Comparison of ENCODE assay signal across 10 cellular contexts in genomic region chr13:94858856-94859811, GRCh38.
DNase-seq lines count a peak whose midpoint lies in the region; ATAC-seq lines count a peak whose summit lies in the region.
"Had no signal": no experiment of that assay in that cellular context is flagged by ENCODE, and none has a peak within 500 bp of the region (broad histone marks: within the 10 kb centered on the region; RNA-seq: fewer than 3 reads in every experiment).

No MANE protein-coding gene starts in this region.

- peak; percentile 75 for ATAC-seq in aorta (ENCODE audit: low FRiP score)
- ATAC-seq in GM21381 (IDR thresholded peaks at IDR 0.05; ENCODE audit: unreplicated experiment), result no peak
- ATAC-seq: SK-N-SH treated with all-trans-retinoic acid at 6 μM for 48 hours had no signal

- H3K4me3 ChIP-seq in neuron (ENCODE audit: low read length) (no peak overlapping the region), aorta (ENCODE audit: low read length in 2 of 2) (no peak overlapping the region)

- H2AFZ ChIP-seq in neuron (ENCODE audit: low read depth, low read length), result peak overlapping the region; percentile 39

- H3K27ac ChIP-seq in aorta (ENCODE audit: low read depth in 1 of 2, low read length in 2 of 2), result no peak overlapping the region

- H3K27ac Mint-ChIP-seq in activated naive CD4-positive, alpha-beta T cell treated with anti-CD3 and anti-CD28 coated beads, Interleukin-2, amount 50 U/mL, for 24 hours, result no peak overlapping the region

- H3K4me1 ChIP-seq in neuron (ENCODE audit: insufficient read depth, low read length), result peaks cover 16% of the 10 kb centered on the region
- H3K4me1 ChIP-seq in aorta (ENCODE audit: control insufficient read depth in 1 of 2, insufficient read depth in 2 of 2, low read length in 2 of 2), result no peaks in the 10 kb centered on the region

- peak overlapping the region; percentile 38 for H3K4me3 Mint-ChIP-seq in activated naive CD4-positive, alpha-beta T cell treated with anti-CD3 and anti-CD28 coated beads, Interleukin-2, amount 50 U/mL, for 24 hours

- no peaks in the 10 kb centered on the region for H3K27me3 ChIP-seq in neuron (ENCODE audit: insufficient read depth, low read length)
- H3K27me3 ChIP-seq in aorta (ENCODE audit: control insufficient read depth in 1 of 2, insufficient read depth in 2 of 2, low read length in 1 of 2), result no peaks in the 10 kb centered on the region

- H3K9me3 Mint-ChIP-seq in activated naive CD4-positive, alpha-beta T cell treated with anti-CD3 and anti-CD28 coated beads, Interleukin-2, amount 50 U/mL, for 24 hours, result no peaks in the 10 kb centered on the region

- WGBS in aorta, 2 donors, result 29 to 30% methylated on average over 19 of the region's 19 CpGs

- H3K9me3 ChIP-seq in neuron (ENCODE audit: low read length), result peaks cover 2% of the 10 kb centered on the region
- H3K9me3 ChIP-seq in aorta (ENCODE audit: control insufficient read depth, low read length), result peaks cover 3% of the 10 kb centered on the region

- peaks cover 21% of the 10 kb centered on the region for H3K4me1 Mint-ChIP-seq in activated naive CD4-positive, alpha-beta T cell treated with anti-CD3 and anti-CD28 coated beads, Interleukin-2, amount 50 U/mL, for 24 hours

- DNase-seq in activated naive CD4-positive, alpha-beta T cell treated with Interleukin-2 at 50 U/mL for 16 hours, result no peak
- peak; percentile 85 for DNase-seq in glomerular endothelial cell (ENCODE audit: extremely low read depth, low read depth, low spot score)
- peak in 1 of 2 donors; percentile 81 for DNase-seq in aorta
- no peak for DNase-seq in NCI-H1694 treated with DMSO at 0.1 percent for 48 hours (lab: John Stamatoyannopoulos, UW)
- no peak for DNase-seq in SW 1271 (lab: John Stamatoyannopoulos, UW)
- DNase-seq: NCI-H524 had no signal

- no peaks in the 10 kb centered on the region for H3K36me3 Mint-ChIP-seq in activated naive CD4-positive, alpha-beta T cell treated with anti-CD3 and anti-CD28 coated beads, Interleukin-2, amount 50 U/mL, for 24 hours

- intact Hi-C loops in aorta (cut with DNase I), result no loop called here

- no peaks in the 10 kb centered on the region for H3K27me3 Mint-ChIP-seq in activated naive CD4-positive, alpha-beta T cell treated with anti-CD3 and anti-CD28 coated beads, Interleukin-2, amount 50 U/mL, for 24 hours

- H3K36me3 ChIP-seq in neuron (ENCODE audit: insufficient read depth, low read length), result no peaks in the 10 kb centered on the region
- H3K36me3 ChIP-seq in aorta (ENCODE audit: control insufficient read depth in 1 of 2, insufficient read depth in 2 of 2, low read length in 1 of 2), result no peaks in the 10 kb centered on the region
